ENCODE assay signal across 8 cellular contexts in the genomic region with DNA sequence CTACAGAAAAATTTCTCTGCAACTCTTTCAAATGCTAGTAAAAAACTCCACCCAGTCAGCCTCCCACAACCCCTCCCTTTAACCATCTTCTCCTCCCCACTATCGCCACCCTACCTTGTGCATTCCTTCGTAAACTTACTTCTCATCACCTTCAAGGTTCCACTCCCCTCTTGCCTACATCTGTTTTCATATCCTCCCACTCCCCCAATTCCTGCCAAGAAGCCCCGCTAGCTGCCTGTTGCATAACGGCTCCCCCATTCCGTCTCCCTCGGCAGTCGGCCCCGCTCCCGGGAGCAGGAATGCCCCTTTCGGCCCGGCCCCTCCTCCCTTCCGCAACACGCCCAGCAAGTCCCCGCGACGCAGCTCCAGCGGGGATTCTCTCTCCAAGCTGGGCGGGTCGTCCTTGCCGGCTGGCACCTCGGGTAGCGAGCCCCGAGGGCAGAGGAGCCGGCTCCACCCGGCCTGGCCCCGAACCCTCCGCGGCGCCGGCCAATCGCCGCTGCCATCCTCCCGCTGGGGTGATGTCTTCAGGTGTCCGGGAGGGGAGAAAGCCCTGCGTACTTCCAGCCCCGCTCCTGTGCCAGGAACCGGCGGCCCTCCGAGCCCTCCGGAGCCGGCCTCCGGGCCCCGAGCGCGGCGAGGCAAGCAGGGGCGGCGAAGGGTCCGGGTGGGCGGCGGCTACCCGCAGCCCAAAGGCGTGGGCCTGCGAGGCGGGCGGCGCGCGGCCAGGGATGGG. TPM values are rescaled to one million over a fixed set of nuclear protein-coding genes. Genes with fewer than 3 reads are reported as not detected.
A peak's percentile ranks its signal among the peaks of the same experiment; 100 is the strongest.
DNase-seq lines count a peak whose midpoint lies in the region; ATAC-seq and TF ChIP-seq lines count a peak whose summit lies in the region.

No MANE protein-coding gene starts in this region.

- peak overlapping the region; percentile 62 for H3K4me2 ChIP-seq in neural cell (ENCODE audit: low read length)

- H3K9me3 ChIP-seq in Caco-2 (no peaks in the 10 kb centered on the region), neural cell (ENCODE audit: low read length) (no peaks in the 10 kb centered on the region), suprapubic skin (no peaks in the 10 kb centered on the region)

- TF ChIP-seq EP300 in neural cell (conservative IDR thresholded peaks at IDR 0.05; ENCODE audit: poor library complexity, severe bottlenecking) (no peak), suprapubic skin (IDR thresholded peaks at IDR 0.05) (no peak)

- H3K27ac Mint-ChIP-seq in Caco-2 (ENCODE audit: unreplicated experiment): peak overlapping the region; percentile 53

- H3K4me3 ChIP-seq in Caco-2 (ENCODE audit: low read depth, low read length): peak overlapping the region; percentile 62
- peak overlapping the region; percentile 97 for H3K4me3 ChIP-seq in neural cell (ENCODE audit: low read length)
- H3K4me3 ChIP-seq in suprapubic skin: peak overlapping the region; percentile 94

- peaks cover 18% of the 10 kb centered on the region for H3K36me3 Mint-ChIP-seq in Caco-2 (ENCODE audit: insufficient read depth, unreplicated experiment)

- H3K9me3 Mint-ChIP-seq in Caco-2 (ENCODE audit: unreplicated experiment): no peaks in the 10 kb centered on the region

- H3F3A ChIP-seq in neural cell (ENCODE audit: insufficient read depth, low read length, poor library complexity, severe bottlenecking): no peaks in the 10 kb centered on the region

- no peaks in the 10 kb centered on the region for H3K27me3 Mint-ChIP-seq in Caco-2 (ENCODE audit: insufficient read depth, unreplicated experiment)

- TF ChIP-seq RAD21 in neural cell (conservative IDR thresholded peaks at IDR 0.05): no peak

- TF ChIP-seq CTCF in Caco-2 (IDR thresholded peaks at IDR 0.05; ENCODE audit: insufficient read depth in 1 of 2, low read depth in 1 of 2, low read length in 1 of 2, severe bottlenecking in 1 of 2, unreplicated experiment in 1 of 2): no peak
- no peak for TF ChIP-seq CTCF in neural cell (IDR thresholded peaks at IDR 0.05; ENCODE audit: poor library complexity, severe bottlenecking)
- no peak for TF ChIP-seq CTCF in suprapubic skin (IDR thresholded peaks at IDR 0.05)

- no peak for TF ChIP-seq POLR2A in suprapubic skin (IDR thresholded peaks at IDR 0.05)

- peaks cover 24% of the 10 kb centered on the region for H3K79me2 ChIP-seq in neural cell (replicated peaks; ENCODE audit: insufficient read depth, low read length)

- H3K4me3 Mint-ChIP-seq in Caco-2 (ENCODE audit: unreplicated experiment): peak overlapping the region; percentile 89

- peak overlapping the region; percentile 65 for H3K27ac ChIP-seq in neural cell (ENCODE audit: low read length)
- H3K27ac ChIP-seq in suprapubic skin: peak overlapping the region; percentile 95

- peaks cover 8% of the 10 kb centered on the region for H3K4me1 Mint-ChIP-seq in Caco-2 (ENCODE audit: low read depth, unreplicated experiment)

- peak overlapping the region; percentile 51 for H2AFZ ChIP-seq in neural cell (ENCODE audit: low read depth, low read length)

- CTCF ChIA-PET in Caco-2 (lab: Charles Lee): interaction anchor here (0.6 kb wide), 1 partner anchor 97 kb away, joined by 5 read pairs; a partner anchor contains a TSS

- DNase-seq in Caco-2 (peak; percentile 85), RPMI8226 (peak; percentile 74), activated gamma-delta T cell (lab: John Stamatoyannopoulos, UW) (peak; percentile 40), fibroblast of the conjunctiva (ENCODE audit: low read depth) (peak; percentile 41), suprapubic skin (ENCODE audit: low spot score in 2 of 2) (peak; percentile 85 to 89)

- WGBS in suprapubic skin: under 1% methylated on average over 24 of the region's 59 CpGs

- POLR2A ChIA-PET in Caco-2 (lab: Charles Lee): interaction anchor here (0.6 to 1.3 kb wide), 3 partner anchors 12 to 158 kb away, joined by 3 to 4 read pairs (median 4); a partner anchor contains a TSS

- ATAC-seq in GM19467 (IDR thresholded peaks at IDR 0.05; ENCODE audit: unreplicated experiment) (peak; percentile 22), HG03571 (IDR thresholded peaks at IDR 0.05; ENCODE audit: unreplicated experiment) (peak; percentile 29)

- intact Hi-C loops in Caco-2 (cut with micrococcal nuclease; ENCODE audit: unreplicated experiment): loop anchor here (2.0 kb wide), 1 partner anchor 56 kb away; no protein-coding TSS in a partner anchor

- BruUV-seq in Caco-2 (replicated peaks; lab: Mats Ljungman, UMichigan): no TSS peak

- H3K9me2 ChIP-seq in neural cell (ENCODE audit: insufficient read depth, low read length): no peaks in the 10 kb centered on the region

- H3K4me1 ChIP-seq in Caco-2 (peaks cover 21% of the 10 kb centered on the region), suprapubic skin (peaks cover 21% of the 10 kb centered on the region)

- H4K20me1 ChIP-seq in neural cell (ENCODE audit: insufficient read depth): no peaks in the 10 kb centered on the region

- peak overlapping the region; percentile 79 for H3K9ac ChIP-seq in neural cell (ENCODE audit: low read length)

- no peaks in the 10 kb centered on the region; the same call in 1 of the 2 replicates for H3K36me3 ChIP-seq in Caco-2 (ENCODE audit: control insufficient read depth, insufficient read depth, low read length)
- no peaks in the 10 kb centered on the region for H3K36me3 ChIP-seq in neural cell (ENCODE audit: insufficient read depth, low read length)
- no peaks in the 10 kb centered on the region for H3K36me3 ChIP-seq in suprapubic skin

- H3K27me3 ChIP-seq in Caco-2 (replicated peaks; ENCODE audit: control insufficient read depth, insufficient read depth, low read length) (no peaks in the 10 kb centered on the region), neural cell (ENCODE audit: insufficient read depth, low read depth, low read length) (no peaks in the 10 kb centered on the region), suprapubic skin (no peaks in the 10 kb centered on the region)

TF ChIP-seq in neural cell, 6 proteins besides CTCF, POLR2A, EP300 and RAD21:
- peak; percentile 39 for TF ChIP-seq MXI1 (conservative IDR thresholded peaks at IDR 0.05; ENCODE audit: poor library complexity, severe bottlenecking)
- no peak for TF ChIP-seq TAF1 (IDR thresholded peaks at IDR 0.05; ENCODE audit: low read depth)

RNA-seq across cellular contexts. Expression of a gene that starts 1.5 kb away (rescaled TPM):
- 18.8 and 20.6 TPM in 2 replicates for total RNA-seq in Caco-2 (2022)
- 10.2 and 11.0 TPM in 2 replicates for polyA plus RNA-seq in neural cell
- polyA minus RNA-seq in neural cell: 29.9 and 32.9 TPM in 2 replicates
- total RNA-seq in suprapubic skin: 1 to 10 TPM; 3.5 to 7.2 (median 5.9) TPM

Comparison
In these comparisons a context has a peak if more than half of its experiments do, and no peak if none do; other contexts are left out.
1. Peak in every context shown above with its lines: DNase-seq, ATAC-seq, H3K4me3 ChIP-seq and H3K27ac ChIP-seq.